Comparison of ENCODE assay signal across 9 cellular contexts in the genomic region with DNA sequence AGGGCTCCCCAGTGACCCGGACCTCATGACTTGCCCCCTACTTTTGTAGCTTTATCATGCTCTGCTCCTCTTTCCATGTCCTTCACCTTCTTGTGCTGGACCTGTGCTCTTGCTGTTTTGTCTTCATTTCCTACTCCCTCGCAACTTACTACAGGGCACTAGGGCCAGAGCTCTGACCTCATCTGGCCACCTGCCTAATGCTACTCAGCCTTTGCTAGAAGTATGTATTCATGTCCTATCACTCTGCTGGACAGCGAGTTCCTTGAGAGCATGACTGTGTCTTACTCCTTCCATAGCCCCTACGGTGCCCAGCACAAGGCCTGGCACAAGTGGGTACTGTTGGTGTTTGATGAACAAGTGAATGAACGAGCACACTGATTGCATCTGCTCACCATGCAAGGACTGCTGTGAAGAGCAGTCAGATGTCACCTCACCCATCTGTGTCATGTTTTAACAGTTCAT. TPM values are rescaled to one million over a fixed set of nuclear protein-coding genes. Genes with fewer than 3 reads are reported as not detected.
DNase-seq lines count a peak whose midpoint lies in the region; ATAC-seq, FAIRE-seq and TF ChIP-seq lines count a peak whose summit lies in the region.
"Had no signal": no experiment of that assay in that cellular context is flagged by ENCODE, and none has a peak within 500 bp of the region (broad histone marks: within the 10 kb centered on the region; RNA-seq: fewer than 3 reads in every experiment).

No MANE protein-coding gene starts in this region.

- TF ChIP-seq EP300 in sigmoid colon (IDR thresholded peaks at IDR 0.05), result no peak

- TSS peak; percentile 25 for BruUV-seq in PC-9 (replicated peaks; lab: Mats Ljungman, UMichigan)

- POLR2A ChIA-PET in PC-9 (lab: Charles Lee; ENCODE audit: unreplicated experiment), result no interaction called here

- H2AFZ ChIP-seq in PC-9, result no peak overlapping the region
- no peak overlapping the region for H2AFZ ChIP-seq in osteoblast (ENCODE audit: low read length)

- DNase-seq in EH (ENCODE audit: low read depth) (peak; percentile 44), PC-9 (no peak), endodermal cell (no peak), osteoblast (ENCODE audit: insufficient read length, low spot score, missing footprints) (peak; percentile 97), D721Med (ENCODE audit: insufficient read length, low spot score) (no peak), NCI-H526 treated with DMSO at 0.1 percent for 48 hours (lab: John Stamatoyannopoulos, UW) (no peak), sigmoid colon (no peak)
- DNase-seq: activated CD8-positive, alpha-beta memory T cell treated with anti-CD3 and anti-CD28 coated beads, Interleukin-2, amount 50 U/mL, for 48 hours had no signal

- no peak overlapping the region for H3K9ac ChIP-seq in endodermal cell (ENCODE audit: extremely low read depth, low read length, poor library complexity, severe bottlenecking)

- no peaks in the 10 kb centered on the region for H3K9me2 ChIP-seq in PC-9 (ENCODE audit: insufficient read depth)

- 92 to 93% methylated on average over 2 to 5 of the region's 5 CpGs for WGBS in endodermal cell (ENCODE audit: insufficient coverage in 1 of 2, insufficient read length in 1 of 2), 2 experiments
- WGBS in sigmoid colon, 2 donors, result 83 to 84% methylated on average over 5 of the region's 5 CpGs

- H3K9me3 ChIP-seq in PC-9 (ENCODE audit: insufficient read depth, low read depth), result no peaks in the 10 kb centered on the region
- no peaks in the 10 kb centered on the region for H3K9me3 ChIP-seq in endodermal cell (ENCODE audit: control insufficient read depth, low read length)
- H3K9me3 ChIP-seq in osteoblast (ENCODE audit: low read depth, low read length), result no peaks in the 10 kb centered on the region
- no peaks in the 10 kb centered on the region for H3K9me3 ChIP-seq in sigmoid colon

- H3K36me3 Mint-ChIP-seq in endodermal cell (ENCODE audit: low read depth), result peaks cover 10% of the 10 kb centered on the region

- peaks cover 10% of the 10 kb centered on the region for H3F3A ChIP-seq in PC-9 (ENCODE audit: insufficient read depth, low read depth)

- TF ChIP-seq POLR2A in sigmoid colon (IDR thresholded peaks at IDR 0.05), result no peak

- H4K20me1 ChIP-seq in PC-9 (ENCODE audit: insufficient read depth) (no peaks in the 10 kb centered on the region), osteoblast (ENCODE audit: insufficient read depth, low read length) (peaks cover 44% of the 10 kb centered on the region)

- peaks cover 29% of the 10 kb centered on the region for H3K4me1 Mint-ChIP-seq in endodermal cell

- peak overlapping the region; percentile 81 for H3K4me3 Mint-ChIP-seq in endodermal cell

- H3K4me3 ChIP-seq in PC-9, result no peak overlapping the region
- peak overlapping the region; percentile 87 for H3K4me3 ChIP-seq in endodermal cell (ENCODE audit: low read length)
- peak overlapping the region; percentile 96 for H3K4me3 ChIP-seq in osteoblast (ENCODE audit: insufficient read depth, low read length)
- H3K4me3 ChIP-seq in sigmoid colon, result peak overlapping the region in 1 of 4 donors; percentile 97

- H3K27me3 ChIP-seq in PC-9 (ENCODE audit: insufficient read depth, low read depth), result no peaks in the 10 kb centered on the region
- H3K27me3 ChIP-seq in endodermal cell (ENCODE audit: control insufficient read depth, insufficient read depth, low read length, poor library complexity, severe bottlenecking), result no peaks in the 10 kb centered on the region
- no peaks in the 10 kb centered on the region for H3K27me3 ChIP-seq in osteoblast (ENCODE audit: insufficient read depth, low read length)
- no peaks in the 10 kb centered on the region for H3K27me3 ChIP-seq in sigmoid colon

- no peak for ATAC-seq in GM18907 (IDR thresholded peaks at IDR 0.05; ENCODE audit: unreplicated experiment)

- intact Hi-C loops in PC-9 (cut with micrococcal nuclease; ENCODE audit: unreplicated experiment), result loop anchor here (5.0 kb wide), 2 partner anchors 71 to 86 kb away; a partner anchor contains a TSS
- intact Hi-C loops in sigmoid colon (cut with DNase I), result loop anchor here (5.0 kb wide), 1 partner anchor 176 kb away; a partner anchor contains a TSS

- CTCF ChIA-PET in PC-9 (lab: Charles Lee), result interaction anchor here (0.6 kb wide), 1 partner anchor 319 kb away, joined by 5 read pairs; no protein-coding TSS in a partner anchor

- H3K27me3 Mint-ChIP-seq in endodermal cell (ENCODE audit: insufficient read depth), result peaks cover 9% of the 10 kb centered on the region

- H3K4me2 ChIP-seq in PC-9, result peak overlapping the region; percentile 98
- peak overlapping the region; percentile 84 for H3K4me2 ChIP-seq in osteoblast (ENCODE audit: insufficient read depth, low read length)

- H3K79me2 ChIP-seq in PC-9 (ENCODE audit: low read depth), result peaks cover 27% of the 10 kb centered on the region
- peaks cover 63% of the 10 kb centered on the region for H3K79me2 ChIP-seq in osteoblast (ENCODE audit: insufficient read depth, low read length)

- peaks cover 16% of the 10 kb centered on the region for H3K4me1 ChIP-seq in PC-9 (replicated peaks; ENCODE audit: insufficient read depth)
- peaks cover 5% of the 10 kb centered on the region for H3K4me1 ChIP-seq in endodermal cell (ENCODE audit: control insufficient read depth, insufficient read depth, low read length)
- H3K4me1 ChIP-seq in osteoblast (ENCODE audit: insufficient read depth, low read length), result peaks cover 30% of the 10 kb centered on the region
- peaks cover 2 to 35% (median 29%) of the 10 kb centered on the region in 4 donors for H3K4me1 ChIP-seq in sigmoid colon

- H3K9me3 Mint-ChIP-seq in endodermal cell, result no peaks in the 10 kb centered on the region

- no peak for TF ChIP-seq CTCF in PC-9 (conservative IDR thresholded peaks at IDR 0.05)
- no peak for TF ChIP-seq CTCF in endodermal cell (conservative IDR thresholded peaks at IDR 0.05)
- no peak for TF ChIP-seq CTCF in osteoblast (IDR thresholded peaks at IDR 0.05; ENCODE audit: extremely low read depth, low read depth, low read length)
- no peak for TF ChIP-seq CTCF in D721Med (IDR thresholded peaks at IDR 0.05; ENCODE audit: insufficient read depth, missing control alignments)
- no peak for TF ChIP-seq CTCF in sigmoid colon (IDR thresholded peaks at IDR 0.05)

- H3K27ac Mint-ChIP-seq in endodermal cell, result no peak overlapping the region

- FAIRE-seq in D721Med (lab: Jason Lieb, UNC), result no peak

- no peaks in the 10 kb centered on the region for H3K36me3 ChIP-seq in PC-9 (ENCODE audit: low read depth)
- H3K36me3 ChIP-seq in endodermal cell (ENCODE audit: control insufficient read depth, insufficient read depth, low read length), result peaks cover 9% of the 10 kb centered on the region
- peaks cover 15% of the 10 kb centered on the region for H3K36me3 ChIP-seq in osteoblast (ENCODE audit: insufficient read depth, low read length)
- H3K36me3 ChIP-seq in sigmoid colon, result peaks cover 0 to 26% (median 10%) of the 10 kb centered on the region in 4 donors

- H3K27ac ChIP-seq in PC-9, result no peak overlapping the region
- H3K27ac ChIP-seq in endodermal cell (ENCODE audit: low read depth, low read length), result no peak overlapping the region
- no peak overlapping the region for H3K27ac ChIP-seq in osteoblast (ENCODE audit: low read depth, low read length)
- peak overlapping the region in 2 of 4 donors; percentile 91 to 96 for H3K27ac ChIP-seq in sigmoid colon

RNA-seq across cellular contexts. Expression of a gene that starts 1.9 kb away (rescaled TPM):
- total RNA-seq in PC-9 (2021) (40.9 and 41.7 TPM in 2 replicates), endodermal cell (10 to 100 TPM; 31.6 to 36.2 TPM), osteoblast (46.6 and 47.4 TPM in 2 replicates), sigmoid colon (100 to 1,000 TPM; 106 to 150 (median 121) TPM)
- 55.7 TPM for polyA plus RNA-seq in endodermal cell (2013, experiment 1 of 2)
- 50.5 TPM for polyA plus RNA-seq in endodermal cell (2013, experiment 2 of 2)
- 10 to 100 TPM; 26.1 to 38.4 (median 36.1) TPM for polyA plus RNA-seq in sigmoid colon

RNA-seq across cellular contexts. Expression of a gene that starts 21.7 kb away (rescaled TPM):
- total RNA-seq in PC-9 (2021), result 39.0 and 44.3 TPM in 2 replicates
- total RNA-seq in endodermal cell, result 10 to 100 TPM; 91.2 to 93.3 TPM
- polyA plus RNA-seq in endodermal cell (2013, experiment 1 of 2), result 127 TPM
- 114 TPM for polyA plus RNA-seq in endodermal cell (2013, experiment 2 of 2)
- 33.7 and 45.1 TPM in 2 replicates for total RNA-seq in osteoblast
- 10 to 100 TPM; 15.5 to 37.4 (median 19.7) TPM for total RNA-seq in sigmoid colon
- 10 to 100 TPM in 1 of 3 donors, 1 to 10 TPM in 2; 4.6 to 28.9 (median 6.6) TPM for polyA plus RNA-seq in sigmoid colon

RNA-seq across cellular contexts. Expression of a gene that starts 37.6 kb away (rescaled TPM):
- 11.0 and 11.3 TPM in 2 replicates for total RNA-seq in PC-9 (2021)
- 10 to 100 TPM; 14.3 to 19.5 TPM for total RNA-seq in endodermal cell
- polyA plus RNA-seq in endodermal cell (2013, experiment 1 of 2), result 8.0 TPM
- polyA plus RNA-seq in endodermal cell (2013, experiment 2 of 2), result 7.4 TPM
- 0.72 and 0.88 TPM in 2 replicates for total RNA-seq in osteoblast
- total RNA-seq in sigmoid colon, result not detected
- polyA plus RNA-seq in sigmoid colon, result 1 to 10 TPM in 1 of 3 donors, under 1 TPM in 1, not detected in 1; 0.46 to 1.9 TPM

RNA-seq across cellular contexts. Expression of a gene that starts 53.8 kb away (rescaled TPM):
- 30.2 and 34.0 TPM in 2 replicates for total RNA-seq in PC-9 (2021)
- 10 to 100 TPM; 11.7 to 15.0 TPM for total RNA-seq in endodermal cell
- 5.5 TPM for polyA plus RNA-seq in endodermal cell (2013, experiment 1 of 2)
- 5.7 TPM for polyA plus RNA-seq in endodermal cell (2013, experiment 2 of 2)
- 9.8 and 11.2 TPM in 2 replicates for total RNA-seq in osteoblast
- total RNA-seq in sigmoid colon, result 1 to 10 TPM; 4.3 to 9.4 (median 6.4) TPM
- polyA plus RNA-seq in sigmoid colon, result 1 to 10 TPM in 2 of 3 donors, under 1 TPM in 1; 0.92 to 3.0 (median 1.2) TPM

Comparison
In these comparisons a context has a peak if more than half of its experiments do, and no peak if none do; other contexts are left out.
1. DNase-seq: peak in EH (single experiment) and osteoblast (single experiment); none in PC-9 (0 of 2), endodermal cell (single experiment), D721Med (single experiment), NCI-H526 treated with DMSO at 0.1 percent for 48 hours (single experiment) and sigmoid colon (single experiment).